Comparison of ENCODE assay signal across 8 cellular contexts in the genomic region with DNA sequence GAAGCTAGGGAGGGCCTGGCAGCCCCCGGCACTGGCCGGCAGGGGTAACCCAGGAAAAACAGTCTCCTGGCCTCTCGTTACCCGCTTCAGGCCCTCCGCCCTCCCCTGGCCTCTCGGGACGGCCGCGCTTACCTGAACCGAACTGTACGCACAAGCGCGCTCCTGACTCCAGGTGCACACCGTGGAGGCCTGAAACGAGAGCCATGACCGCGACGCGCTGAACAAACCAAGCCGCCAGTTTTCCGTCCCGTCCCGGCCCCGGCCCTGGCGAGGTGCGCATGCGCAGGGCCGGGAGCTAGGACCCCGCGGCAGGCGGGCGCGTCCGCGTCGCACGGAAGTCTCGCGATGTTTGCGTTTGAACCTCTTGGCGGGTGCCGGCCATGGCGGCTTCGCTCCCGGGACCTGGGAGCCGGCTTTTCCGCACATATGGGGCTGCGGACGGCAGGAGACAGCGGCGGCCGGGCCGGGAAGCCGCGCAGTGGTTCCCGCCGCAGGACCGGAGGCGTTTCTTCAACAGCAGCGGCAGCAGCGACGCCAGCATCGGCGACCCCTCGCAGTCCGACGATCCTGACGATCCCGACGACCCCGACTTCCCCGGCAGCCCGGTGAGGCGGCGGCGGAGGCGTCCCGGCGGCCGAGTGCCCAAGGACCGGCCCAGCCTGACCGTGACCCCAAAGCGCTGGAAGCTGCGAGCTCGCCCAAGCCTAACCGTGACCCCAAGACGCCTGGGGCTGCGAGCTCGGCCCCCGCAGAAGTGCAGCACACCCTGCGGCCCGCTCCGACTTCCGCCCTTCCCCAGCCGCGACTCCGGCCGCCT. TPM values are rescaled to one million over a fixed set of nuclear protein-coding genes. Genes with fewer than 3 reads are reported as not detected.
A peak's percentile ranks its signal among the peaks of the same experiment; 100 is the strongest.
DNase-seq lines count a peak whose midpoint lies in the region; ATAC-seq and TF ChIP-seq lines count a peak whose summit lies in the region.

A gene (plus strand): TSS at position 348 of the 817 bp plus-strand sequence. CDS start 33 bp downstream, at position 381.

- WGBS in right lobe of liver (ENCODE audit: insufficient coverage, low coverage, low lambda C conversion rate, missing lambda C conversion rate) = 0% methylated on average over 6 of the region's 98 CpGs

- intact Hi-C loops in right lobe of liver (cut with DNase I) = no loop called here

- ATAC-seq in GM19324 (IDR thresholded peaks at IDR 0.05; ENCODE audit: low FRiP score, unreplicated experiment) (peak; percentile 87), HG03469 (IDR thresholded peaks at IDR 0.05; ENCODE audit: unreplicated experiment) (peak; percentile 80), right lobe of liver (peak; percentile 89 to 97 (median 96))

- peak in 2 of 4 donors; percentile 7 to 48 for TF ChIP-seq CTCF in right lobe of liver (IDR thresholded peaks at IDR 0.05)

- DNase-seq in C1 segment of cervical spinal cord (lab: John Stamatoyannopoulos, UW) (peak in 13 of 14 donors; percentile 27 to 89 (median 77)), NCI-H748 (lab: John Stamatoyannopoulos, UW; ENCODE audit: unreplicated experiment) (peak; percentile 97), dermis blood vessel endothelial cell (peak; percentile 95), right lobe of liver (peak; percentile 92 to 93 (median 93))
- peak; percentile 86 to 88 for DNase-seq in activated CD4-positive, alpha-beta T cell treated with anti-CD3 and anti-CD28 coated beads, Interleukin-2, amount 50 U/mL, for 4 hours
- DNase-seq in stimulated activated CD4-positive, alpha-beta T cell treated with anti-CD3 and anti-CD28 coated beads, Interleukin-4, amount 100 ng/mL, for 4 hours = peak; percentile 89 to 94

- H3K27ac ChIP-seq in right lobe of liver = peak within 1 kb of the TSS; percentile 70 to 77 (median 71)

- peaks cover 0 to 2% (median 0%) of the 10 kb centered on the region in 4 donors for H3K36me3 ChIP-seq in right lobe of liver

- H3K27me3 ChIP-seq in right lobe of liver = no peaks in the 10 kb centered on the region

- H3K4me1 ChIP-seq in right lobe of liver = peaks cover 0 to 13% (median 0%) of the 10 kb centered on the region in 4 donors

- H3K4me3 ChIP-seq in right lobe of liver = peak within 1 kb of the TSS; percentile 65 to 87 (median 82)

- TF ChIP-seq POLR2A in right lobe of liver (IDR thresholded peaks at IDR 0.05) = peak; percentile 34

- H3K9me3 ChIP-seq in right lobe of liver = no peaks in the 10 kb centered on the region

RNA-seq across cellular contexts. Expression of the gene that starts here (rescaled TPM):
- total RNA-seq in dermis blood vessel endothelial cell (4.3 and 14.3 TPM in 2 replicates), right lobe of liver (1 to 10 TPM in 1 of 6 experiments, under 1 TPM in 4, not detected in 1; 0.07 to 1.1 (median 0.27) TPM)

Comparison
In these comparisons a context has a peak if more than half of its experiments do, and no peak if none do; other contexts are left out.
1. Peak in every context shown above with its lines: DNase-seq, ATAC-seq, H3K4me3 ChIP-seq and H3K27ac ChIP-seq.